ENCODE assay signal across 25 cellular contexts in genomic region chr10:61918989-61919388, GRCh38.
"Had no signal": no experiment of that assay in that cellular context is flagged by ENCODE, and none has a peak within 500 bp of the region (broad histone marks: within the 10 kb centered on the region; RNA-seq: fewer than 3 reads in every experiment).

No MANE protein-coding gene starts in this region.

- H3K4me3 Mint-ChIP-seq: activated B cell treated with CpG ODN at 0.5 μM for 24 hours; activated naive CD8-positive, alpha-beta T cell treated with anti-CD3 and anti-CD28 coated beads, Interleukin-2, amount 10 ng/mL, durations not matched to agents 7 days and 5 days; endodermal cell had no signal

- H3K4me3 ChIP-seq: esophagus squamous epithelium, gastroesophageal sphincter, ovary, prostate gland, spleen, tibial artery had no signal

- DNase-seq: activated B cell treated with CpG ODN at 0.5 μM for 24 hours; activated CD4-positive, alpha-beta T cell treated with anti-CD3 and anti-CD28 coated beads for 4 hours; activated naive CD4-positive, alpha-beta T cell; activated naive CD8-positive, alpha-beta T cell treated with anti-CD3 and anti-CD28 coated beads, Interleukin-2, amount 10 ng/mL, durations not matched to agents 7 days and 5 days; activated T-cell treated with anti-CD3 and anti-CD28 coated beads, Interleukin-2, amount 50 U/mL, for 1 hour; amniotic stem cell; cerebellar nuclear complex; cortex of kidney; endodermal cell; esophagus squamous epithelium; head of caudate nucleus; left ventricle myocardium superior; mesendoderm; naive thymus-derived CD4-positive, alpha-beta T cell; ovary; spleen; stimulated activated CD4-positive, alpha-beta T cell treated with anti-CD3 and anti-CD28 coated beads, Interleukin-4, amount 100 ng/mL, for 1 hour; stimulated activated naive CD4-positive, alpha-beta T cell treated with Interleukin-2 at 50 U/mL for 16 hours; substantia nigra; T-helper 1 cell; tibial artery had no signal

- H3K27me3 ChIP-seq: esophagus squamous epithelium, gastroesophageal sphincter, ovary, spleen, tibial artery had no signal

- H3K9me3 ChIP-seq: esophagus squamous epithelium, ovary, prostate gland, tibial artery had no signal

- H3K27me3 Mint-ChIP-seq: activated B cell treated with CpG ODN at 0.5 μM for 24 hours; activated naive CD8-positive, alpha-beta T cell treated with anti-CD3 and anti-CD28 coated beads, Interleukin-2, amount 10 ng/mL, durations not matched to agents 7 days and 5 days; naive thymus-derived CD4-positive, alpha-beta T cell had no signal

- H3K36me3 ChIP-seq: gastroesophageal sphincter, ovary, prostate gland had no signal

- H3K27ac Mint-ChIP-seq: activated T-helper 2 cell treated with anti-CD3 and anti-CD28 coated beads, Interferon-gamma antibody, Interleukin-2, Interleukin-4, amounts not matched to agents 10 μg/mL and 5 μg/mL and 100 μg/mL, durations not matched to agents 14 hours and 24 hours and 36 hours; endodermal cell had no signal

- H3K27ac ChIP-seq: esophagus squamous epithelium, gastroesophageal sphincter, ovary, prostate gland, spleen, tibial artery had no signal

- ATAC-seq: gastroesophageal sphincter; left ventricle myocardium superior; naive thymus-derived CD4-positive, alpha-beta T cell; SK-N-SH treated with all-trans-retinoic acid at 6 μM for 48 hours had no signal
